1 cellular context compared by ENCODE assay signal in genomic region chr10:70052462-70053211, GRCh38.
TF ChIP-seq lines count a peak whose summit lies in the region.

TSS of gene MACROH2A2 (plus strand) at chr10:70052846. CDS start at chr10:70075659, 22,813 bp downstream.

TF ChIP-seq in HEK293, 187 proteins besides CTCF, POLR2A, EP300 and RAD21 (continued from another document):
- TF ChIP-seq, protein P1, sequence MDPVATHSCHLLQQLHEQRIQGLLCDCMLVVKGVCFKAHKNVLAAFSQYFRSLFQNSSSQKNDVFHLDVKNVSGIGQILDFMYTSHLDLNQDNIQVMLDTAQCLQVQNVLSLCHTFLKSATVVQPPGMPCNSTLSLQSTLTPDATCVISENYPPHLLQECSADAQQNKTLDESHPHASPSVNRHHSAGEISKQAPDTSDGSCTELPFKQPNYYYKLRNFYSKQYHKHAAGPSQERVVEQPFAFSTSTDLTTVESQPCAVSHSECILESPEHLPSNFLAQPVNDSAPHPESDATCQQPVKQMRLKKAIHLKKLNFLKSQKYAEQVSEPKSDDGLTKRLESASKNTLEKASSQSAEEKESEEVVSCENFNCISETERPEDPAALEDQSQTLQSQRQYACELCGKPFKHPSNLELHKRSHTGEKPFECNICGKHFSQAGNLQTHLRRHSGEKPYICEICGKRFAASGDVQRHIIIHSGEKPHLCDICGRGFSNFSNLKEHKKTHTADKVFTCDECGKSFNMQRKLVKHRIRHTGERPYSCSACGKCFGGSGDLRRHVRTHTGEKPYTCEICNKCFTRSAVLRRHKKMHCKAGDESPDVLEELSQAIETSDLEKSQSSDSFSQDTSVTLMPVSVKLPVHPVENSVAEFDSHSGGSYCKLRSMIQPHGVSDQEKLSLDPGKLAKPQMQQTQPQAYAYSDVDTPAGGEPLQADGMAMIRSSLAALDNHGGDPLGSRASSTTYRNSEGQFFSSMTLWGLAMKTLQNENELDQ (tag by site-specific recombination; IDR thresholded peaks at IDR 0.05; ENCODE audit: low read depth) = no peak
- no peak for TF ChIP-seq ZNF221 (tag by site-specific recombination; IDR thresholded peaks at IDR 0.05; ENCODE audit: borderline replicate concordance)
- TF ChIP-seq ZXDB (tag by site-specific recombination; IDR thresholded peaks at IDR 0.05) = peak; percentile 74
- TF ChIP-seq ZNF777 (tag by site-specific recombination; IDR thresholded peaks at IDR 0.05; ENCODE audit: borderline replicate concordance) = 0 out of 2 replicates have a peak, but pooled peaks have one; percentile 56
- no peak for TF ChIP-seq ZNF707 (tag by site-specific recombination; IDR thresholded peaks at IDR 0.05)
- no peak for TF ChIP-seq OVOL3 (tag by site-specific recombination; IDR thresholded peaks at IDR 0.05)
- TF ChIP-seq, protein P2, sequence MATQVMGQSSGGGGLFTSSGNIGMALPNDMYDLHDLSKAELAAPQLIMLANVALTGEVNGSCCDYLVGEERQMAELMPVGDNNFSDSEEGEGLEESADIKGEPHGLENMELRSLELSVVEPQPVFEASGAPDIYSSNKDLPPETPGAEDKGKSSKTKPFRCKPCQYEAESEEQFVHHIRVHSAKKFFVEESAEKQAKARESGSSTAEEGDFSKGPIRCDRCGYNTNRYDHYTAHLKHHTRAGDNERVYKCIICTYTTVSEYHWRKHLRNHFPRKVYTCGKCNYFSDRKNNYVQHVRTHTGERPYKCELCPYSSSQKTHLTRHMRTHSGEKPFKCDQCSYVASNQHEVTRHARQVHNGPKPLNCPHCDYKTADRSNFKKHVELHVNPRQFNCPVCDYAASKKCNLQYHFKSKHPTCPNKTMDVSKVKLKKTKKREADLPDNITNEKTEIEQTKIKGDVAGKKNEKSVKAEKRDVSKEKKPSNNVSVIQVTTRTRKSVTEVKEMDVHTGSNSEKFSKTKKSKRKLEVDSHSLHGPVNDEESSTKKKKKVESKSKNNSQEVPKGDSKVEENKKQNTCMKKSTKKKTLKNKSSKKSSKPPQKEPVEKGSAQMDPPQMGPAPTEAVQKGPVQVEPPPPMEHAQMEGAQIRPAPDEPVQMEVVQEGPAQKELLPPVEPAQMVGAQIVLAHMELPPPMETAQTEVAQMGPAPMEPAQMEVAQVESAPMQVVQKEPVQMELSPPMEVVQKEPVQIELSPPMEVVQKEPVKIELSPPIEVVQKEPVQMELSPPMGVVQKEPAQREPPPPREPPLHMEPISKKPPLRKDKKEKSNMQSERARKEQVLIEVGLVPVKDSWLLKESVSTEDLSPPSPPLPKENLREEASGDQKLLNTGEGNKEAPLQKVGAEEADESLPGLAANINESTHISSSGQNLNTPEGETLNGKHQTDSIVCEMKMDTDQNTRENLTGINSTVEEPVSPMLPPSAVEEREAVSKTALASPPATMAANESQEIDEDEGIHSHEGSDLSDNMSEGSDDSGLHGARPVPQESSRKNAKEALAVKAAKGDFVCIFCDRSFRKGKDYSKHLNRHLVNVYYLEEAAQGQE (tag by site-specific recombination; IDR thresholded peaks at IDR 0.05) = no peak
- no peak for TF ChIP-seq ZNF266 (tag by site-specific recombination; IDR thresholded peaks at IDR 0.05; ENCODE audit: low read depth)
- TF ChIP-seq ZNF416 (tag by site-specific recombination; IDR thresholded peaks at IDR 0.05) = no peak
- TF ChIP-seq ZNF645 (tag by site-specific recombination; IDR thresholded peaks at IDR 0.05) = no peak
- no peak; the same call in 1 of the 2 replicates for TF ChIP-seq GLIS1 (tag by site-specific recombination; IDR thresholded peaks at IDR 0.05)
- peak; percentile 35; the same call in 1 of the 2 replicates for TF ChIP-seq YY2 (tag by site-specific recombination; IDR thresholded peaks at IDR 0.05)
- no peak for TF ChIP-seq ZNF571 (tag by site-specific recombination; IDR thresholded peaks at IDR 0.05)
- no peak for TF ChIP-seq ZNF391 (tag by site-specific recombination; IDR thresholded peaks at IDR 0.05; ENCODE audit: borderline replicate concordance, low read depth)
- TF ChIP-seq ZNF175 (tag by site-specific recombination; IDR thresholded peaks at IDR 0.05) = no peak
- no peak; the same call in 1 of the 2 replicates for TF ChIP-seq ZNF843 (tag by site-specific recombination; IDR thresholded peaks at IDR 0.05)
- TF ChIP-seq ZBTB26 (tag by site-specific recombination; optimal IDR thresholded peaks at IDR 0.05) = peak; percentile 87
- no peak for TF ChIP-seq OSR2 (tag by site-specific recombination; IDR thresholded peaks at IDR 0.05)
- TF ChIP-seq ZNF585B (tag by site-specific recombination; IDR thresholded peaks at IDR 0.05) = no peak
- TF ChIP-seq, protein P3, sequence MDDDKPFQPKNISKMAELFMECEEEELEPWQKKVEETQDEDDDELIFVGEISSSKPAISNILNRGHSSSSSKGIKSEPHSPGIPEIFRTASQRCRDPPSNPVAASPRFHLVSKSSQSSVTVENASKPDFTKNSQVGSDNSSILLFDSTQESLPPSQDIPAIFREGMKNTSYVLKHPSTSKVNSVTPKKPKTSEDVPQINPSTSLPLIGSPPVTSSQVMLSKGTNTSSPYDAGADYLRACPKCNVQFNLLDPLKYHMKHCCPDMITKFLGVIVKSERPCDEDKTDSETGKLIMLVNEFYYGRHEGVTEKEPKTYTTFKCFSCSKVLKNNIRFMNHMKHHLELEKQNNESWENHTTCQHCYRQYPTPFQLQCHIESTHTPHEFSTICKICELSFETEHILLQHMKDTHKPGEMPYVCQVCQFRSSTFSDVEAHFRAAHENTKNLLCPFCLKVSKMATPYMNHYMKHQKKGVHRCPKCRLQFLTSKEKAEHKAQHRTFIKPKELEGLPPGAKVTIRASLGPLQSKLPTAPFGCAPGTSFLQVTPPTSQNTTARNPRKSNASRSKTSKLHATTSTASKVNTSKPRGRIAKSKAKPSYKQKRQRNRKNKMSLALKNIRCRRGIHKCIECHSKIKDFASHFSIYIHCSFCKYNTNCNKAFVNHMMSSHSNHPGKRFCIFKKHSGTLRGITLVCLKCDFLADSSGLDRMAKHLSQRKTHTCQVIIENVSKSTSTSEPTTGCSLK (tag by site-specific recombination; IDR thresholded peaks at IDR 0.05) = no peak
- no peak for TF ChIP-seq FEZF1 (tag by site-specific recombination; IDR thresholded peaks at IDR 0.05)
- TF ChIP-seq ZNF138 (tag by site-specific recombination; IDR thresholded peaks at IDR 0.05; ENCODE audit: borderline replicate concordance) = no peak
- TF ChIP-seq ZNF274 (IDR thresholded peaks at IDR 0.05; ENCODE audit: low read length) = no peak
- TF ChIP-seq ZNF274 (tag by site-specific recombination; IDR thresholded peaks at IDR 0.05; ENCODE audit: borderline replicate concordance) = no peak
- no peak for TF ChIP-seq ZNF560 (tag by site-specific recombination; IDR thresholded peaks at IDR 0.05; ENCODE audit: borderline replicate concordance)
- TF ChIP-seq REPIN1 (tag by site-specific recombination; IDR thresholded peaks at IDR 0.05; ENCODE audit: low read depth) = no peak
- TF ChIP-seq ZNF660 (tag by site-specific recombination; IDR thresholded peaks at IDR 0.05) = peak; percentile 80; the same call in 1 of the 2 replicates
- 0 out of 2 replicates have a peak, but pooled peaks have one; percentile 6 for TF ChIP-seq ZNF121 (tag by site-specific recombination; IDR thresholded peaks at IDR 0.05)
- no peak for TF ChIP-seq SCRT2 (tag by site-specific recombination; IDR thresholded peaks at IDR 0.05)
